In the genomic region with DNA sequence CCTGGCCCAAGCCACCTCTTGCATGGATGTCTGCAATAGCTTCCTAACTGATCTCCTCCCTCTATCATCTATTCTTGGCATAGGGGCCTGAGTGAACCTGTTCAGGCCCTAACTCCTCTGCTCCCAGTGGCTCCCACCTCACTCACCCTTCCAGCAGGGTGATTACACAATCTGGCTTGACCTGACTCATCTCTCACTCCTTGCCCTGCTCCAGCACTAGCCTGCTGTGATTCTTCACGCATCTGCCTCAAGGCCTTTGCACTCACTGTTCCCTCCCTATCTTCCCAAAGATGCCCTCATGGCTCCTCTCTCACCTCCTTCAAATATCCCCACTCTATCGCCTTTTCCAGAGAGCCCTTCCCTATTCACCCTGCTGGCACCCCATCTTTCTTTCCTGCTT, we compare ENCODE assay signal across 14 cellular contexts. TPM values are rescaled to one million over a fixed set of nuclear protein-coding genes. Genes with fewer than 3 reads are reported as not detected.
DNase-seq lines count a peak whose midpoint lies in the region; ATAC-seq and TF ChIP-seq lines count a peak whose summit lies in the region.
"Had no signal": no experiment of that assay in that cellular context is flagged by ENCODE, and none has a peak within 500 bp of the region (broad histone marks: within the 10 kb centered on the region; RNA-seq: fewer than 3 reads in every experiment).

No MANE protein-coding gene starts in this region.

- intact Hi-C loops in HCT116 (cut with micrococcal nuclease): no loop called here

- no peak for TF ChIP-seq POLR2A in HCT116 (IDR thresholded peaks at IDR 0.05; ENCODE audit: borderline replicate concordance, extremely low read depth, insufficient read depth, insufficient read length)

- TF ChIP-seq CTCF in HCT116 (IDR thresholded peaks at IDR 0.05 in 2 of 3, conservative IDR thresholded peaks at IDR 0.05 in 1 of 3; ENCODE audit: borderline replicate concordance in 1 of 3, insufficient read depth in 1 of 3, low read depth in 2 of 3, low read length in 2 of 3): no peak
- TF ChIP-seq CTCF in smooth muscle cell (IDR thresholded peaks at IDR 0.05; ENCODE audit: borderline replicate concordance, insufficient read depth, poor library complexity, severe bottlenecking): no peak
- no peak for TF ChIP-seq CTCF in GM23338 (conservative IDR thresholded peaks at IDR 0.05; ENCODE audit: low read depth in 2 of 2)

- BruUV-seq in HCT116 (replicated peaks; lab: Mats Ljungman, UMichigan): no TSS peak

- H3K79me2 ChIP-seq in HCT116 (ENCODE audit: insufficient read depth, low read length) (no peaks in the 10 kb centered on the region), smooth muscle cell (ENCODE audit: low read depth) (no peaks in the 10 kb centered on the region), GM23338 (replicated peaks; ENCODE audit: insufficient read depth) (no peaks in the 10 kb centered on the region)

- H3K36me3 ChIP-seq in HCT116 (ENCODE audit: control insufficient read depth in 1 of 2, insufficient read depth in 2 of 2, low read length in 2 of 2) (no peaks in the 10 kb centered on the region), smooth muscle cell (ENCODE audit: low read depth) (no peaks in the 10 kb centered on the region), GM23338 (ENCODE audit: insufficient read depth) (no peaks in the 10 kb centered on the region)
- H3K36me3 ChIP-seq: brain microvascular endothelial cell, gastrocnemius medialis, pancreas had no signal

- H3K4me3 Mint-ChIP-seq in T-helper 17 cell (no peak overlapping the region), GM23338 (no peak overlapping the region)
- no peak overlapping the region for H3K4me3 Mint-ChIP-seq in T-helper 2 cell treated with Interferon-gamma antibody and Interleukin-4, amounts not matched to agents 5 μg/mL and 100 μg/mL, for 36 hours

- H3K27ac ChIP-seq in HCT116 (ENCODE audit: low read depth, low read length): no peak overlapping the region
- H3K27ac ChIP-seq in smooth muscle cell (ENCODE audit: low read depth): no peak overlapping the region
- no peak overlapping the region for H3K27ac ChIP-seq in GM23338 (ENCODE audit: low read depth)
- H3K27ac ChIP-seq: brain microvascular endothelial cell, gastrocnemius medialis, pancreas had no signal

- TF ChIP-seq RAD21 in HCT116 (IDR thresholded peaks at IDR 0.05; ENCODE audit: low read depth): no peak

- H3K9ac ChIP-seq in HCT116 (ENCODE audit: low read length) (no peak overlapping the region), smooth muscle cell (ENCODE audit: low read depth) (no peak overlapping the region)

- H3K9me2 ChIP-seq in HCT116 (ENCODE audit: insufficient read depth): no peaks in the 10 kb centered on the region
- no peaks in the 10 kb centered on the region for H3K9me2 ChIP-seq in GM23338 (ENCODE audit: insufficient read depth)

- H3K4me2 ChIP-seq in HCT116 (ENCODE audit: low read length) (no peak overlapping the region), smooth muscle cell (no peak overlapping the region), GM23338 (no peak overlapping the region)

- CTCF ChIA-PET in HCT116 (lab: Charles Lee): no interaction called here

- no peaks in the 10 kb centered on the region for H4K20me1 ChIP-seq in HCT116 (ENCODE audit: insufficient read depth)
- H4K20me1 ChIP-seq in smooth muscle cell (ENCODE audit: low read depth): no peaks in the 10 kb centered on the region
- H4K20me1 ChIP-seq in GM23338 (replicated peaks; ENCODE audit: insufficient read depth): 0 out of 2 replicates have a peak, but pooled peaks cover 3% of the 10 kb centered on the region

- H3K27me3 ChIP-seq in HCT116 (ENCODE audit: insufficient read depth, low read length) (no peaks in the 10 kb centered on the region), smooth muscle cell (ENCODE audit: low read depth) (peaks cover 50% of the 10 kb centered on the region), GM23338 (ENCODE audit: insufficient read depth) (peaks cover 40% of the 10 kb centered on the region)
- H3K27me3 ChIP-seq: pancreas had no signal

- H2AFZ ChIP-seq in HCT116 (ENCODE audit: low read depth, low read length, poor library complexity, severe bottlenecking): no peak overlapping the region
- H2AFZ ChIP-seq in smooth muscle cell (ENCODE audit: low read depth): no peak overlapping the region
- no peak overlapping the region for H2AFZ ChIP-seq in GM23338

- H3K27me3 Mint-ChIP-seq in T-helper 17 cell: peaks cover 75% of the 10 kb centered on the region
- H3K27me3 Mint-ChIP-seq in GM23338 (ENCODE audit: insufficient read depth, low read depth, poor library complexity): peaks cover 24% of the 10 kb centered on the region
- H3K27me3 Mint-ChIP-seq in T-helper 2 cell treated with Interferon-gamma antibody and Interleukin-4, amounts not matched to agents 5 μg/mL and 100 μg/mL, for 36 hours (ENCODE audit: low read depth): peaks cover 51% of the 10 kb centered on the region

- H3K4me3 ChIP-seq in HCT116 (replicated peaks in 1 of 2; ENCODE audit: low read depth in 1 of 2, low read length in 2 of 2) (no peak overlapping the region), smooth muscle cell (no peak overlapping the region), GM23338 (no peak overlapping the region)
- H3K4me3 ChIP-seq: gastrocnemius medialis, pancreas had no signal

- peaks cover 9% of the 10 kb centered on the region for H3K36me3 Mint-ChIP-seq in T-helper 17 cell (ENCODE audit: low read depth)
- H3K36me3 Mint-ChIP-seq in GM23338 (ENCODE audit: low read depth): no peaks in the 10 kb centered on the region
- H3K36me3 Mint-ChIP-seq in T-helper 2 cell treated with Interferon-gamma antibody and Interleukin-4, amounts not matched to agents 5 μg/mL and 100 μg/mL, for 36 hours (ENCODE audit: low read depth): no peaks in the 10 kb centered on the region
- H3K36me3 Mint-ChIP-seq: WTC11 had no signal

- peaks cover 0 to 10% of the 10 kb centered on the region in 2 experiments; a peak in 2 of 4 replicates for H3K4me1 ChIP-seq in HCT116 (ENCODE audit: control insufficient read depth in 1 of 2, insufficient read depth in 2 of 2, low read length in 2 of 2)
- no peaks in the 10 kb centered on the region for H3K4me1 ChIP-seq in smooth muscle cell (ENCODE audit: low read depth)
- peaks cover 10% of the 10 kb centered on the region; the same call in 1 of the 2 replicates for H3K4me1 ChIP-seq in GM23338 (ENCODE audit: insufficient read depth)
- H3K4me1 ChIP-seq: pancreas had no signal

- WGBS in smooth muscle cell (ENCODE audit: low lambda C conversion rate): 57% methylated on average over 2 of the region's 2 CpGs

- H3K9me3 ChIP-seq in HCT116 (ENCODE audit: control insufficient read depth in 1 of 2, insufficient read depth in 1 of 2, low read depth in 1 of 2, low read length in 2 of 2): no peaks in the 10 kb centered on the region
- H3K9me3 ChIP-seq in T-helper 17 cell (ENCODE audit: control insufficient read depth, low read length, poor library complexity, severe bottlenecking): no peaks in the 10 kb centered on the region
- H3K9me3 ChIP-seq in smooth muscle cell (replicated peaks; ENCODE audit: low read depth): no peaks in the 10 kb centered on the region
- H3K9me3 ChIP-seq: gastrocnemius medialis, pancreas had no signal

- RAD21 ChIA-PET in HCT116 (lab: Charles Lee; ENCODE audit: low non-redundant PET in 1 of 2, low total read pairs in 2 of 2, uncharacterized antibody in 2 of 2, unreplicated experiment in 2 of 2): no interaction called here

- H3K27ac Mint-ChIP-seq in T-helper 17 cell (peak overlapping the region; percentile 14), GM23338 (no peak overlapping the region)
- H3K27ac Mint-ChIP-seq in T-helper 2 cell treated with Interferon-gamma antibody and Interleukin-4, amounts not matched to agents 5 μg/mL and 100 μg/mL, for 36 hours: no peak overlapping the region
- H3K27ac Mint-ChIP-seq: WTC11 had no signal

- peak; percentile 9 for DNase-seq in ACHN
- DNase-seq in HCT116 (ENCODE audit: low read depth, low spot score): no peak
- no peak for DNase-seq in T-helper 17 cell
- peak; percentile 50 for DNase-seq in iris pigment epithelial cell (ENCODE audit: low read depth)
- no peak for DNase-seq in smooth muscle cell (lab: John Stamatoyannopoulos, UW; ENCODE audit: unreplicated experiment)
- no peak for DNase-seq in GM23338 (ENCODE audit: low spot score)
- DNase-seq in T-helper 2 cell treated with Interferon-gamma antibody and Interleukin-4, amounts not matched to agents 5 μg/mL and 100 μg/mL, for 36 hours (ENCODE audit: low spot score): no peak
- DNase-seq in UCSD-AML1 (lab: John Stamatoyannopoulos, UW; ENCODE audit: unreplicated experiment): no peak
- DNase-seq: brain microvascular endothelial cell, gastrocnemius medialis, NCI-H1436, NCI-H2227 treated with DMSO at 0.1 percent for 48 hours, pancreas had no signal

- ATAC-seq in HCT116 (no peak), T-helper 17 cell (no peak), GM23338 (no peak)
- ATAC-seq: gastrocnemius medialis, pancreas, WTC11 had no signal

- H3K4me1 Mint-ChIP-seq in T-helper 17 cell: peaks cover 12% of the 10 kb centered on the region
- peaks cover 13% of the 10 kb centered on the region for H3K4me1 Mint-ChIP-seq in GM23338
- H3K4me1 Mint-ChIP-seq in T-helper 2 cell treated with Interferon-gamma antibody and Interleukin-4, amounts not matched to agents 5 μg/mL and 100 μg/mL, for 36 hours (ENCODE audit: low read depth): peaks cover 7% of the 10 kb centered on the region

- in situ Hi-C loops in ACHN (cut with HindIII; ENCODE audit: low pct_ligation_motif_present, low pct_unique_long_range_greater_than_20kb, low sequenced_read_pairs): no loop called here

- H3F3A ChIP-seq in smooth muscle cell (ENCODE audit: low read depth): no peaks in the 10 kb centered on the region
- H3F3A ChIP-seq in GM23338 (replicated peaks; ENCODE audit: low read depth): no peaks in the 10 kb centered on the region

- POLR2A ChIA-PET in HCT116 (lab: Charles Lee): no interaction called here

- H3K9me3 Mint-ChIP-seq in GM23338: no peaks in the 10 kb centered on the region
- H3K9me3 Mint-ChIP-seq in T-helper 2 cell treated with Interferon-gamma antibody and Interleukin-4, amounts not matched to agents 5 μg/mL and 100 μg/mL, for 36 hours: no peaks in the 10 kb centered on the region
- H3K9me3 Mint-ChIP-seq: WTC11 had no signal

RNA-seq across cellular contexts. Expression of gene SCN4B, which starts 10.5 kb away (rescaled TPM):
- total RNA-seq in HCT116 (2021; ENCODE audit: unreplicated experiment): 0.32 TPM
- 0.07 and 0.22 TPM in 2 replicates for polyA plus RNA-seq in HCT116 (2012)
- total RNA-seq in T-helper 17 cell: not detected
- not detected in 2 replicates for total RNA-seq in smooth muscle cell
- polyA plus RNA-seq in smooth muscle cell: not detected in 2 replicates
- total RNA-seq in GM23338 (2014; rRNA removed; shearing (Covaris generic)): 1.7 and 3.0 TPM in 2 replicates
- 0.16 and 0.45 TPM in 2 replicates for polyA plus RNA-seq in GM23338 (2016; fragmentation: Nextera tagmentation; extraction: Ambion mirVana)

RNA-seq across cellular contexts. Expression of gene SCN2B, which starts 34.4 kb away (rescaled TPM):
- total RNA-seq in HCT116 (2021; ENCODE audit: unreplicated experiment): not detected
- 0.01 TPM in 1 of 2 replicates, not detected in the other for polyA plus RNA-seq in HCT116 (2012)
- total RNA-seq in T-helper 17 cell: not detected
- total RNA-seq in smooth muscle cell: 0.13 and 0.40 TPM in 2 replicates
- polyA plus RNA-seq in smooth muscle cell: 0.22 and 0.31 TPM in 2 replicates
- total RNA-seq in GM23338 (2014; rRNA removed; shearing (Covaris generic)): 0.03 and 0.04 TPM in 2 replicates
- 0.09 TPM in 1 of 2 replicates, not detected in the other for polyA plus RNA-seq in GM23338 (2016; fragmentation: Nextera tagmentation; extraction: Ambion mirVana)

RNA-seq across cellular contexts. Expression of gene SMIM35, which starts 55.3 kb away (rescaled TPM):
- total RNA-seq in HCT116 (2021; ENCODE audit: unreplicated experiment) (not detected), T-helper 17 cell (under 1 TPM; 0.13 to 0.30 TPM), smooth muscle cell (not detected in 2 replicates)
- polyA plus RNA-seq in HCT116 (2012): not detected in 2 replicates
- polyA plus RNA-seq in smooth muscle cell (not detected in 2 replicates), GM23338 (2016; fragmentation: Nextera tagmentation; extraction: Ambion mirVana) (not detected in 2 replicates)
- total RNA-seq in GM23338 (2014; rRNA removed; shearing (Covaris generic)): not detected in 2 replicates
- total RNA-seq: gastrocnemius medialis, pancreas, WTC11 had no signal

Comparison
In these comparisons a context has a peak if more than half of its experiments do, and no peak if none do; other contexts are left out.
1. DNase-seq: peak in ACHN (single experiment) and iris pigment epithelial cell (single experiment); none in HCT116 (single experiment), T-helper 17 cell (0 of 3), smooth muscle cell (single experiment), GM23338 (single experiment), T-helper 2 cell treated with Interferon-gamma antibody and Interleukin-4, amounts not matched to agents 5 μg/mL and 100 μg/mL, for 36 hours (single experiment) and UCSD-AML1 (single experiment).